ENCODE assay signal across 10 cellular contexts in genomic region chr1:29688477-29689365, GRCh38.
DNase-seq lines count a peak whose midpoint lies in the region; ATAC-seq and TF ChIP-seq lines count a peak whose summit lies in the region.
"Had no signal": no experiment of that assay in that cellular context is flagged by ENCODE, and none has a peak within 500 bp of the region (broad histone marks: within the 10 kb centered on the region; RNA-seq: fewer than 3 reads in every experiment).

No MANE protein-coding gene starts in this region.

- H4K20me1 ChIP-seq in osteoblast (ENCODE audit: insufficient read depth, low read length) = no peaks in the 10 kb centered on the region

- H3K4me1 ChIP-seq in osteoblast (ENCODE audit: insufficient read depth, low read length) (peaks cover 21% of the 10 kb centered on the region), esophagus muscularis mucosa (peaks cover 0 to 8% (median 0%) of the 10 kb centered on the region in 4 donors)

- no peak for ATAC-seq in HG02840 (IDR thresholded peaks at IDR 0.05; ENCODE audit: low FRiP score, unreplicated experiment)

- H3K27ac Mint-ChIP-seq in T-helper 2 cell treated with Interferon-gamma antibody and Interleukin-4, amounts not matched to agents 5 μg/mL and 100 μg/mL, for 36 hours = peak overlapping the region; percentile 60

- DNase-seq in T-helper 2 cell treated with Interferon-gamma antibody and Interleukin-4, amounts not matched to agents 5 μg/mL and 100 μg/mL, for 36 hours (ENCODE audit: low spot score) = peak; percentile 71
- DNase-seq in T-helper 2 cell = no peak
- peak; percentile 42 for DNase-seq in Jurkat, Clone E6-1 (ENCODE audit: low read depth, low spot score)
- DNase-seq in caudate nucleus (lab: John Stamatoyannopoulos, UW) = peak in 40 of 61 donors; percentile 9 to 92 (median 50)
- peak; percentile 96 for DNase-seq in osteoblast (ENCODE audit: insufficient read length, low spot score, missing footprints)
- DNase-seq in esophagus muscularis mucosa (ENCODE audit: extremely low spot score) = no peak
- DNase-seq in G401 (ENCODE audit: low spot score) = no peak
- DNase-seq: NCI-H1417 treated with DMSO at 0.1 percent for 48 hours had no signal

- H3K27me3 ChIP-seq in osteoblast (ENCODE audit: insufficient read depth, low read length) (no peaks in the 10 kb centered on the region), esophagus muscularis mucosa (peaks cover 0 to 79% (median 6%) of the 10 kb centered on the region in 4 donors)

- H3K4me3 ChIP-seq in Jurkat, Clone E6-1 (ENCODE audit: low read length) = 0 out of 2 replicates have a peak overlapping the region, but pooled peaks have one; percentile 2
- peak overlapping the region; percentile 56 for H3K4me3 ChIP-seq in osteoblast (ENCODE audit: insufficient read depth, low read length)
- H3K4me3 ChIP-seq in esophagus muscularis mucosa = no peak overlapping the region
- H3K4me3 ChIP-seq: coronary artery had no signal

- in situ Hi-C loops in G401 (cut with HindIII; ENCODE audit: low sequenced_read_pairs) = no loop called here

- peak overlapping the region; percentile 23 for H3K4me3 Mint-ChIP-seq in T-helper 2 cell treated with Interferon-gamma antibody and Interleukin-4, amounts not matched to agents 5 μg/mL and 100 μg/mL, for 36 hours

- H3K79me2 ChIP-seq in osteoblast (ENCODE audit: insufficient read depth, low read length) = no peaks in the 10 kb centered on the region

- H3K9me3 ChIP-seq in osteoblast (ENCODE audit: low read depth, low read length) (no peaks in the 10 kb centered on the region), esophagus muscularis mucosa (peaks cover 0 to 2% (median 0%) of the 10 kb centered on the region in 4 donors)

- intact Hi-C loops in esophagus muscularis mucosa (cut with DNase I) = no loop called here

- no peaks in the 10 kb centered on the region for H3K9me3 Mint-ChIP-seq in T-helper 2 cell treated with Interferon-gamma antibody and Interleukin-4, amounts not matched to agents 5 μg/mL and 100 μg/mL, for 36 hours

- H2AFZ ChIP-seq in osteoblast (ENCODE audit: low read length) = peak overlapping the region; percentile 76

- WGBS in esophagus muscularis mucosa = 46% methylated on average over 13 of the region's 14 CpGs

- no peak for TF ChIP-seq POLR2A in esophagus muscularis mucosa (IDR thresholded peaks at IDR 0.05; ENCODE audit: low read depth)

- TF ChIP-seq CTCF in osteoblast (IDR thresholded peaks at IDR 0.05; ENCODE audit: extremely low read depth, low read depth, low read length) = no peak
- TF ChIP-seq CTCF in esophagus muscularis mucosa (IDR thresholded peaks at IDR 0.05) = no peak

- H3K36me3 Mint-ChIP-seq in T-helper 2 cell treated with Interferon-gamma antibody and Interleukin-4, amounts not matched to agents 5 μg/mL and 100 μg/mL, for 36 hours (ENCODE audit: low read depth) = no peaks in the 10 kb centered on the region

- H3K27ac ChIP-seq in caudate nucleus (ENCODE audit: low read depth, low read length) (peak overlapping the region; percentile 77), osteoblast (ENCODE audit: low read depth, low read length) (peak overlapping the region; percentile 67), esophagus muscularis mucosa (replicated peaks in 1 of 4) (no peak overlapping the region)
- H3K27ac ChIP-seq: coronary artery had no signal

- H3K4me1 Mint-ChIP-seq in T-helper 2 cell treated with Interferon-gamma antibody and Interleukin-4, amounts not matched to agents 5 μg/mL and 100 μg/mL, for 36 hours (ENCODE audit: low read depth) = peaks cover 7% of the 10 kb centered on the region

- H3K27me3 Mint-ChIP-seq in T-helper 2 cell treated with Interferon-gamma antibody and Interleukin-4, amounts not matched to agents 5 μg/mL and 100 μg/mL, for 36 hours (ENCODE audit: low read depth) = peaks cover 4% of the 10 kb centered on the region

- H3K4me2 ChIP-seq in osteoblast (ENCODE audit: insufficient read depth, low read length) = peak overlapping the region; percentile 73

- no peak for TF ChIP-seq EP300 in esophagus muscularis mucosa (IDR thresholded peaks at IDR 0.05)

- H3K36me3 ChIP-seq in osteoblast (ENCODE audit: insufficient read depth, low read length) = no peaks in the 10 kb centered on the region
- H3K36me3 ChIP-seq in esophagus muscularis mucosa = no peaks in the 10 kb centered on the region

Comparison
In these comparisons a context has a peak if more than half of its experiments do, and no peak if none do; other contexts are left out.
1. DNase-seq: peak in T-helper 2 cell treated with Interferon-gamma antibody and Interleukin-4, amounts not matched to agents 5 μg/mL and 100 μg/mL, for 36 hours (single experiment), Jurkat, Clone E6-1 (single experiment), caudate nucleus (40 of 61) and osteoblast (single experiment); none in T-helper 2 cell (0 of 5), esophagus muscularis mucosa (single experiment) and G401 (single experiment).
2. H3K4me3 ChIP-seq: peak in Jurkat, Clone E6-1 (single experiment) and osteoblast (single experiment); none in esophagus muscularis mucosa (0 of 4).
3. H3K27ac ChIP-seq: peak in caudate nucleus (single experiment) and osteoblast (single experiment); none in esophagus muscularis mucosa (0 of 4).